ENCODE assay signal across 8 cellular contexts in the genomic region with DNA sequence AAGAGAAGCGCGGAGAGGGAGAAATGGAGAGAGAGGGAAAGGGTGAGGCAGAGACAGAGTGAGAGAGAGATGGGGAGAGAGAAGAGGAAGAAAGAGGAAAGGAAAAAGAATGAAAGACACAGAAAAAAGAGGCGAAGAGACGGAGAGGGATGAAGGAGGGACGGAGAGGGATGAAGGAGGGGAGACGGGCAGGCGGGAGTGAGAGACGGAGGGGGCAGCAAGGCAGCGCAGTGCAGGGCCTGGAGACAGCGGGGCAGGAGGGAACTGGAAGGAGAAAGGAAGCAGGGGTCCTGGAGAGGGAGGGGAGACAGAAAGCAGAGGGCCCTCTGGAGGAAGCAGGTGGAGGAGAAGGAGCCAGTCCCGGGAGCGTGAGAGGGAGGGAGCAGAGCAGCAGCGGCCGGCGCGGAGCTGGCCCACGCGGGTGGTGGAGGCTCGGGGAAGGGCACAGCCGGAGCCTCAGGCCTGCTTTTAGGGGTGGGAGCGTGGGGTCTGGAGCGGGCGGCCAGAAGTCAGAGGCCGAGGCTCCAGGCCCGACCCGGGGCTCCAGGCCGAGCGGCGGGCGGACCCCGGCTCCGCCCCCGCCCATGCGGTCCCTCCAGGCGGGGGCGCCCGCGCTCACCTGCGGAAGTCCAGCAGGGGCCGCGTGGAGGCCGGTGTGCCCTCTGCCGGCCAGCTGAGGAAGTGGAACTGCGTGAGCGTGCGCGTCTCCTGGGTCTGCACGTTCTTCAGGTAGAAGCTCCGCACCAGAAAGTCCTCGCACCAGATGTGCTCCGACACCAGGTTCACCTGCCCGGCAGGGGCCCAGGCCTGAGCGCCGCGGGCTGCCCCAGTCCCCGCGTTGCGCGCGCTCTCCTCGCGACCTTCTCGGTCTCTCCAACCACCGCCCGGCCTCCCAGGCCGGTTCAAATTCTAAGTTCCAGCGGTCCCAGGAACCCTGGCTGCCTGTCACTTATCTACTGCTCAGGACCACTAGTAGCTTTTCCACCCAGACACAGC.
DNase-seq lines count a peak whose midpoint lies in the region; ATAC-seq and TF ChIP-seq lines count a peak whose summit lies in the region.

No MANE protein-coding gene starts in this region.

- peak overlapping the region; percentile 40 for H3K4me3 ChIP-seq in epithelial cell of esophagus (ENCODE audit: low read length)
- peak overlapping the region; percentile 70 to 73 for H3K4me3 ChIP-seq in mucosa of rectum (ENCODE audit: low read length in 2 of 2)

- peak; percentile 77 for TF ChIP-seq CTCF in epithelial cell of esophagus (IDR thresholded peaks at IDR 0.05; ENCODE audit: insufficient read depth, low read depth, low read length, missing control alignments)

- peaks cover 0 to 4% of the 10 kb centered on the region in 2 donors for H3K27me3 ChIP-seq in mucosa of rectum (ENCODE audit: control insufficient read depth in 2 of 2, insufficient read depth in 2 of 2, low read length in 2 of 2)

- peak overlapping the region; percentile 6 to 38 for H3K27ac ChIP-seq in mucosa of rectum (ENCODE audit: low read depth in 2 of 2, low read length in 2 of 2)

- H3K4me1 ChIP-seq in mucosa of rectum (ENCODE audit: control insufficient read depth in 2 of 2, insufficient read depth in 2 of 2, low read length in 2 of 2), result peaks cover 0 to 9% of the 10 kb centered on the region in 2 donors

- H3K9me3 ChIP-seq in mucosa of rectum (ENCODE audit: control insufficient read depth in 2 of 2, low read length in 2 of 2), result no peaks in the 10 kb centered on the region

- DNase-seq in CD1c-positive myeloid dendritic cell (ENCODE audit: extremely low spot score) (peak; percentile 93), GM19240 (ENCODE audit: insufficient read length, low spot score) (peak; percentile 96), epithelial cell of esophagus (ENCODE audit: low read depth) (peak; percentile 88)
- peak; percentile 68 for DNase-seq in NK-92 treated with Interleukin-12 subunit alpha and Interleukin-12 subunit beta, amount 100 ng/mL, for 24 hours (lab: John Stamatoyannopoulos, UW)
- DNase-seq in activated CD8-positive, alpha-beta memory T cell treated with anti-CD3 and anti-CD28 coated beads, Interleukin-2, amount 50 U/mL, for 24 hours (ENCODE audit: extremely low read depth), result peak; percentile 65
- peak; percentile 71 to 73 for DNase-seq in stimulated activated CD8-positive, alpha-beta memory T cell treated with anti-CD3 and anti-CD28 coated beads, Interleukin-4, amount 100 ng/mL, for 4 hours (ENCODE audit: low read depth in 2 of 2, low spot score in 1 of 2)

- ATAC-seq in HG03442 (IDR thresholded peaks at IDR 0.05; ENCODE audit: unreplicated experiment), result peak; percentile 82

- peak overlapping the region; percentile 65 to 82 for H3K9ac ChIP-seq in mucosa of rectum (ENCODE audit: low read depth in 1 of 2, low read length in 2 of 2)

- no peaks in the 10 kb centered on the region for H3K36me3 ChIP-seq in mucosa of rectum (ENCODE audit: control insufficient read depth in 2 of 2, insufficient read depth in 2 of 2, low read length in 2 of 2)

Comparison
In these comparisons a context has a peak if more than half of its experiments do, and no peak if none do; other contexts are left out.
1. Peak in every context shown above with its lines: DNase-seq, ATAC-seq, H3K4me3 ChIP-seq and H3K27ac ChIP-seq.